Comparison of ENCODE assay signal across 1 cellular context in the genomic region with DNA sequence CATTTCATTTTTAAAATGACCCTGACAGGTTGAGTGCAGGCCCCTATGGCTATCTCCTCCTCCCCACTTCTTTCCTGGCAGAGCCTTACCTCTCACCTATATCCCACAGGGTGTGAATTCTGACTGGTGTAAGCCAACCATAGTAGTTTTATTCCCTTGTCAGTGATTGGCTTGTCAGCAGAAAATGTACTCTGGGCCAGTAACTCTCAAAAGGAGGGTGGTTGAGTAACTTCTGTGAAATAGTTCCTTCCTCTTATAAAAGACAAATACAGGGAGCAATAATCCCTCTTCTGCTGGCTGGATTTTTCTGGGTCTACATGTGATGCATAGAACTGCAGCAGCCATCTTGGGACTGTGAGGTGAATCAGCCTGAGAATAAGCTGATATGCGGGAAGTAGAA.
TF ChIP-seq lines count a peak whose summit lies in the region.

No MANE protein-coding gene starts in this region.

TF ChIP-seq in SK-N-SH, 30 proteins besides CTCF, POLR2A, EP300 and RAD21 (continued from another document):
- TF ChIP-seq, protein P1, sequence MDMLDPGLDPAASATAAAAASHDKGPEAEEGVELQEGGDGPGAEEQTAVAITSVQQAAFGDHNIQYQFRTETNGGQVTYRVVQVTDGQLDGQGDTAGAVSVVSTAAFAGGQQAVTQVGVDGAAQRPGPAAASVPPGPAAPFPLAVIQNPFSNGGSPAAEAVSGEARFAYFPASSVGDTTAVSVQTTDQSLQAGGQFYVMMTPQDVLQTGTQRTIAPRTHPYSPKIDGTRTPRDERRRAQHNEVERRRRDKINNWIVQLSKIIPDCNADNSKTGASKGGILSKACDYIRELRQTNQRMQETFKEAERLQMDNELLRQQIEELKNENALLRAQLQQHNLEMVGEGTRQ (IDR thresholded peaks at IDR 0.05; ENCODE audit: borderline replicate concordance, low read depth, low read length) = no peak
- TF ChIP-seq TAF1 (IDR thresholded peaks at IDR 0.05; ENCODE audit: borderline replicate concordance, low read depth, low read length) (no peak), RCOR1 (IDR thresholded peaks at IDR 0.05; ENCODE audit: low read length) (no peak), MEF2A (IDR thresholded peaks at IDR 0.05; ENCODE audit: borderline replicate concordance, low read depth) (no peak), NRF1 (IDR thresholded peaks at IDR 0.05; ENCODE audit: low read depth, low read length) (no peak), GABPA (IDR thresholded peaks at IDR 0.05; ENCODE audit: low read depth) (no peak), YY1 (IDR thresholded peaks at IDR 0.05; ENCODE audit: low read depth) (no peak), EZH2phosphoT487 (IDR thresholded peaks at IDR 0.05; ENCODE audit: borderline replicate concordance, low read depth) (no peak), ELF1 (IDR thresholded peaks at IDR 0.05) (no peak), TCF12 (IDR thresholded peaks at IDR 0.05) (no peak)
- TF ChIP-seq, protein P2, sequence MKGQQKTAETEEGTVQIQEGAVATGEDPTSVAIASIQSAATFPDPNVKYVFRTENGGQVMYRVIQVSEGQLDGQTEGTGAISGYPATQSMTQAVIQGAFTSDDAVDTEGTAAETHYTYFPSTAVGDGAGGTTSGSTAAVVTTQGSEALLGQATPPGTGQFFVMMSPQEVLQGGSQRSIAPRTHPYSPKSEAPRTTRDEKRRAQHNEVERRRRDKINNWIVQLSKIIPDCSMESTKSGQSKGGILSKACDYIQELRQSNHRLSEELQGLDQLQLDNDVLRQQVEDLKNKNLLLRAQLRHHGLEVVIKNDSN (IDR thresholded peaks at IDR 0.05; ENCODE audit: borderline replicate concordance, low read depth) = no peak
- TF ChIP-seq, protein P3, sequence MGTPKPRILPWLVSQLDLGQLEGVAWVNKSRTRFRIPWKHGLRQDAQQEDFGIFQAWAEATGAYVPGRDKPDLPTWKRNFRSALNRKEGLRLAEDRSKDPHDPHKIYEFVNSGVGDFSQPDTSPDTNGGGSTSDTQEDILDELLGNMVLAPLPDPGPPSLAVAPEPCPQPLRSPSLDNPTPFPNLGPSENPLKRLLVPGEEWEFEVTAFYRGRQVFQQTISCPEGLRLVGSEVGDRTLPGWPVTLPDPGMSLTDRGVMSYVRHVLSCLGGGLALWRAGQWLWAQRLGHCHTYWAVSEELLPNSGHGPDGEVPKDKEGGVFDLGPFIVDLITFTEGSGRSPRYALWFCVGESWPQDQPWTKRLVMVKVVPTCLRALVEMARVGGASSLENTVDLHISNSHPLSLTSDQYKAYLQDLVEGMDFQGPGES (IDR thresholded peaks at IDR 0.05; ENCODE audit: low read depth, low read length) = no peak
